ENCODE assay signal across 11 cellular contexts in genomic region chr13:113835461-113836274, GRCh38. TPM values are rescaled to one million over a fixed set of nuclear protein-coding genes. Genes with fewer than 3 reads are reported as not detected.
DNase-seq lines count a peak whose midpoint lies in the region; ATAC-seq, FAIRE-seq and TF ChIP-seq lines count a peak whose summit lies in the region.
"Had no signal": no experiment of that assay in that cellular context is flagged by ENCODE, and none has a peak within 500 bp of the region (broad histone marks: within the 10 kb centered on the region; RNA-seq: fewer than 3 reads in every experiment).

No MANE protein-coding gene starts in this region.

- H3K9me3 ChIP-seq in RWPE2 (ENCODE audit: severe bottlenecking) (no peaks in the 10 kb centered on the region), gastroesophageal sphincter (no peaks in the 10 kb centered on the region)
- H3K9me3 ChIP-seq: HAP-1 had no signal

- no peak for TF ChIP-seq CTCF in RWPE2 (IDR thresholded peaks at IDR 0.05; ENCODE audit: poor library complexity, severe bottlenecking)
- TF ChIP-seq CTCF in gastroesophageal sphincter (IDR thresholded peaks at IDR 0.05): peak in 1 of 4 experiments; percentile 4

- ATAC-seq in RWPE2 (ENCODE audit: low read depth): no peak
- ATAC-seq in gastroesophageal sphincter: no peak
- no peak for ATAC-seq in GM19455 (IDR thresholded peaks at IDR 0.05; ENCODE audit: unreplicated experiment)
- ATAC-seq in GM18498 (IDR thresholded peaks at IDR 0.05; ENCODE audit: unreplicated experiment): no peak

- TF ChIP-seq POLR2A in H54 (IDR thresholded peaks at IDR 0.05; ENCODE audit: low read depth, low read length) (no peak), gastroesophageal sphincter (IDR thresholded peaks at IDR 0.05) (no peak)

- peaks cover 42% of the 10 kb centered on the region for H3K36me3 ChIP-seq in RWPE2 (ENCODE audit: low read depth)
- H3K36me3 ChIP-seq in gastroesophageal sphincter: peaks cover 0 to 48% of the 10 kb centered on the region in 2 donors
- H3K36me3 ChIP-seq: HAP-1 had no signal

- H3K4me1 ChIP-seq in RWPE2 (ENCODE audit: insufficient read depth, poor library complexity, severe bottlenecking) (peaks cover 33% of the 10 kb centered on the region), gastroesophageal sphincter (peaks cover 15 to 49% (median 40%) of the 10 kb centered on the region in 3 donors)
- H3K4me1 ChIP-seq: HAP-1 had no signal

- no peak for FAIRE-seq in H54 (lab: Jason Lieb, UNC)

- no peaks in the 10 kb centered on the region for H3K27me3 ChIP-seq in RWPE2 (ENCODE audit: insufficient read depth, poor library complexity, severe bottlenecking)
- H3K27me3 ChIP-seq in gastroesophageal sphincter: no peaks in the 10 kb centered on the region

- H3K27ac ChIP-seq in RWPE2 (ENCODE audit: poor library complexity, severe bottlenecking) (peak overlapping the region; percentile 12), gastroesophageal sphincter (peak overlapping the region in 3 of 4 donors; percentile 66 to 91 (median 70))

- H3K4me3 ChIP-seq in RWPE2 (ENCODE audit: severe bottlenecking) (no peak overlapping the region), gastroesophageal sphincter (no peak overlapping the region)
- H3K4me3 ChIP-seq: HAP-1 had no signal

- 56 to 90% methylated on average over 3 to 13 of the region's 37 CpGs for WGBS in gastroesophageal sphincter (ENCODE audit: low coverage in 1 of 2), 2 donors

- TF ChIP-seq EP300 in gastroesophageal sphincter (IDR thresholded peaks at IDR 0.05): no peak

- DNase-seq in AG20443 (ENCODE audit: low spot score): peak; percentile 62
- peak; percentile 79 for DNase-seq in H54 (ENCODE audit: insufficient read length, low spot score)
- DNase-seq in RWPE2 (ENCODE audit: low spot score): no peak
- no peak for DNase-seq in dedifferentiated amniotic fluid mesenchymal stem cell (ENCODE audit: extremely low spot score)
- no peak for DNase-seq in stimulated activated CD4-positive, alpha-beta T cell treated with anti-CD3 and anti-CD28 coated beads, Interleukin-12 subunit alpha, Interleukin-12 subunit beta, amount 100 ng/mL, for 4 hours
- DNase-seq: nucleus accumbens, T-helper 2 cell had no signal

RNA-seq across cellular contexts. Expression of gene GAS6, which starts 28.2 kb away (rescaled TPM):
- total RNA-seq in gastroesophageal sphincter: 100 to 1,000 TPM; 132 to 392 (median 217) TPM

Comparison
In these comparisons a context has a peak if more than half of its experiments do, and no peak if none do; other contexts are left out.
1. DNase-seq: peak in AG20443 (single experiment) and H54 (single experiment); none in RWPE2 (single experiment), dedifferentiated amniotic fluid mesenchymal stem cell (single experiment) and stimulated activated CD4-positive, alpha-beta T cell treated with anti-CD3 and anti-CD28 coated beads, Interleukin-12 subunit alpha, Interleukin-12 subunit beta, amount 100 ng/mL, for 4 hours (single experiment).